ENCODE assay signal across 10 cellular contexts in the genomic region with DNA sequence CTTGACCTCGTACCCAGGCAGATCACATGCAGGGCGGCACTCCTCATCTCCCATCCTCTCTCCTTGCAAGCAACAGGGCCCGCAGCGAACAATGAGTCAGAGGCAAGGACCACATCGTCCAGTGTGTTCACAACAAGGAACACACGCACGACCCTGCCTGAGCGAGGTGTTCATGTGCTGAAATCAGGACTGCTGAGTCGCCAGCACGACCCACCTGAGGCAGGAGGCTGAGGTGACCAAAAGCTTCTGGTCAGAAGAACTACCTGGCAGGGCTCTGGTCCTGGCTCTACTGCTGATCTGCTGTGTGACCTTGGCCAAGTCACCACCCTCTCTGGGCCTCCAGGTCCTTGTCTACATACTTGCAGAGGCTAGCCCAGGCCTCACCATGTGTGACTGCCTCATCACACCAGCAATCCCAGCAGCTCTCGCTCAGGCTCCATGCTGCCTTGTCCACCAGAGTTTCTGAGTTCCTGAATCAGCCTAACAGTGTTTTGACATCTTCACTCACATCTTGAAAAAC.
DNase-seq lines count a peak whose midpoint lies in the region; ATAC-seq, FAIRE-seq and TF ChIP-seq lines count a peak whose summit lies in the region.
"Had no signal": no experiment of that assay in that cellular context is flagged by ENCODE, and none has a peak within 500 bp of the region (broad histone marks: within the 10 kb centered on the region; RNA-seq: fewer than 3 reads in every experiment).

No MANE protein-coding gene starts in this region.

- H3K27ac Mint-ChIP-seq in astrocyte (ENCODE audit: unreplicated experiment) (no peak overlapping the region), immature natural killer cell (peak overlapping the region; percentile 18 to 74 (median 50))

- H3K9me2 ChIP-seq in MM.1S (replicated peaks; ENCODE audit: insufficient read depth, low read length) = no peaks in the 10 kb centered on the region

- H4K20me1 ChIP-seq in astrocyte (ENCODE audit: insufficient read depth, low read length) (peaks cover 100% of the 10 kb centered on the region), MM.1S (ENCODE audit: insufficient read depth, low read length) (no peaks in the 10 kb centered on the region)

- no peak for FAIRE-seq in astrocyte (lab: Jason Lieb, UNC)

- H3K4me3 ChIP-seq in H7 (ENCODE audit: insufficient read depth, low read depth, low read length) (no peak overlapping the region), astrocyte (ENCODE audit: insufficient read depth, low read depth, low read length) (no peak overlapping the region), gastrocnemius medialis (no peak overlapping the region), MM.1S (ENCODE audit: low read length) (no peak overlapping the region)

- H3K36me3 Mint-ChIP-seq in astrocyte (ENCODE audit: low read depth, unreplicated experiment) (peaks cover 5% of the 10 kb centered on the region), immature natural killer cell (no peaks in the 10 kb centered on the region)

- H3F3A ChIP-seq in MM.1S (ENCODE audit: insufficient read depth, low read length) = no peaks in the 10 kb centered on the region

- H3K4me1 Mint-ChIP-seq in astrocyte (ENCODE audit: low read depth, unreplicated experiment) (peaks cover 43% of the 10 kb centered on the region), immature natural killer cell (peaks cover 97 to 100% of the 10 kb centered on the region in 2 donors)

- H3K9ac ChIP-seq in astrocyte (ENCODE audit: low read length) (no peak overlapping the region), MM.1S (ENCODE audit: low read length) (no peak overlapping the region)

- intact Hi-C loops in gastrocnemius medialis (cut with DNase I; ENCODE audit: low total_unique reads) = no loop called here

- no peak overlapping the region for H3K4me3 Mint-ChIP-seq in astrocyte (ENCODE audit: unreplicated experiment)
- H3K4me3 Mint-ChIP-seq in immature natural killer cell = no peak overlapping the region

- H3K79me2 ChIP-seq in astrocyte (ENCODE audit: insufficient read depth, low read length) = peaks cover 47% of the 10 kb centered on the region
- peaks cover 61% of the 10 kb centered on the region for H3K79me2 ChIP-seq in MM.1S (ENCODE audit: low read length)

- H3K27ac ChIP-seq in astrocyte (ENCODE audit: low read depth, low read length) = no peak overlapping the region
- peak overlapping the region; percentile 65 to 81 (median 74) for H3K27ac ChIP-seq in gastrocnemius medialis
- no peak overlapping the region for H3K27ac ChIP-seq in MM.1S (ENCODE audit: low read length)

- H3K36me3 ChIP-seq in H7 (replicated peaks; ENCODE audit: control insufficient read depth, insufficient read depth, low read length) = no peaks in the 10 kb centered on the region; the same call in 1 of the 2 replicates
- H3K36me3 ChIP-seq in astrocyte (ENCODE audit: insufficient read depth, low read length) = no peaks in the 10 kb centered on the region
- H3K36me3 ChIP-seq in gastrocnemius medialis = no peaks in the 10 kb centered on the region
- H3K36me3 ChIP-seq in MM.1S (replicated peaks; ENCODE audit: insufficient read depth, low read length) = no peaks in the 10 kb centered on the region

- H2AFZ ChIP-seq in astrocyte (ENCODE audit: low read depth, low read length) = no peak overlapping the region
- H2AFZ ChIP-seq in MM.1S (ENCODE audit: low read length) = no peak overlapping the region

- ATAC-seq in gastrocnemius medialis (peak in 1 of 2 donors; percentile 19), GM21526 (IDR thresholded peaks at IDR 0.05; ENCODE audit: low FRiP score, unreplicated experiment) (no peak)
- ATAC-seq: left colon had no signal

- DNase-seq in H7 (peak; percentile 57), astrocyte (ENCODE audit: low read depth) (no peak), immature natural killer cell (no peak), gastrocnemius medialis (peak in 1 of 2 donors; percentile 34), COLO829 (ENCODE audit: low spot score) (no peak), cerebellum (ENCODE audit: low spot score) (no peak), MM.1S (no peak)
- DNase-seq: left colon, NCI-H2227 treated with DMSO at 0.1 percent for 48 hours had no signal

- H3K27me3 ChIP-seq in H7 (ENCODE audit: control insufficient read depth, insufficient read depth, low read length) = no peaks in the 10 kb centered on the region
- no peaks in the 10 kb centered on the region for H3K27me3 ChIP-seq in astrocyte (ENCODE audit: insufficient read depth, low read length)
- no peaks in the 10 kb centered on the region for H3K27me3 ChIP-seq in gastrocnemius medialis
- no peaks in the 10 kb centered on the region for H3K27me3 ChIP-seq in MM.1S (replicated peaks; ENCODE audit: insufficient read depth, low read length)

- H3K27me3 Mint-ChIP-seq in astrocyte (ENCODE audit: low read depth, unreplicated experiment) (no peaks in the 10 kb centered on the region), immature natural killer cell (ENCODE audit: low read depth in 3 of 3) (peaks cover 2 to 5% (median 4%) of the 10 kb centered on the region in 3 donors)

- TF ChIP-seq CTCF in astrocyte (IDR thresholded peaks at IDR 0.05; ENCODE audit: insufficient read depth, low read depth, low read length) = no peak
- TF ChIP-seq CTCF in gastrocnemius medialis (IDR thresholded peaks at IDR 0.05 in 4 of 5, conservative IDR thresholded peaks at IDR 0.05 in 1 of 5) = no peak
- TF ChIP-seq CTCF in MM.1S (IDR thresholded peaks at IDR 0.05; ENCODE audit: low read length) = no peak

- H3K9me3 ChIP-seq in astrocyte (ENCODE audit: insufficient read depth, low read depth, low read length) (no peaks in the 10 kb centered on the region), gastrocnemius medialis (no peaks in the 10 kb centered on the region), MM.1S (replicated peaks; ENCODE audit: insufficient read depth, low read length) (no peaks in the 10 kb centered on the region)

- peak overlapping the region; percentile 51 for H3K4me2 ChIP-seq in astrocyte (ENCODE audit: low read length)
- no peak overlapping the region for H3K4me2 ChIP-seq in MM.1S (ENCODE audit: low read depth, low read length)

- TF ChIP-seq POLR2A in gastrocnemius medialis (IDR thresholded peaks at IDR 0.05) = no peak

- H3K9me3 Mint-ChIP-seq in astrocyte (ENCODE audit: unreplicated experiment) = no peaks in the 10 kb centered on the region
- no peaks in the 10 kb centered on the region for H3K9me3 Mint-ChIP-seq in immature natural killer cell

- peaks cover 14% of the 10 kb centered on the region for H3K4me1 ChIP-seq in astrocyte (ENCODE audit: insufficient read depth, low read length)
- H3K4me1 ChIP-seq in gastrocnemius medialis = peaks cover 98 to 100% of the 10 kb centered on the region in 2 donors
- no peaks in the 10 kb centered on the region for H3K4me1 ChIP-seq in MM.1S (ENCODE audit: low read length)

- in situ Hi-C loops in gastrocnemius medialis (cut with MboI; ENCODE audit: low sequenced_read_pairs in 4 of 4) = no loop called here

Comparison
In these comparisons a context has a peak if more than half of its experiments do, and no peak if none do; other contexts are left out.
1. H3K27ac ChIP-seq: peak in gastrocnemius medialis (4 of 4); none in astrocyte (single experiment) and MM.1S (single experiment).